8 cellular contexts compared by ENCODE assay signal in the genomic region with DNA sequence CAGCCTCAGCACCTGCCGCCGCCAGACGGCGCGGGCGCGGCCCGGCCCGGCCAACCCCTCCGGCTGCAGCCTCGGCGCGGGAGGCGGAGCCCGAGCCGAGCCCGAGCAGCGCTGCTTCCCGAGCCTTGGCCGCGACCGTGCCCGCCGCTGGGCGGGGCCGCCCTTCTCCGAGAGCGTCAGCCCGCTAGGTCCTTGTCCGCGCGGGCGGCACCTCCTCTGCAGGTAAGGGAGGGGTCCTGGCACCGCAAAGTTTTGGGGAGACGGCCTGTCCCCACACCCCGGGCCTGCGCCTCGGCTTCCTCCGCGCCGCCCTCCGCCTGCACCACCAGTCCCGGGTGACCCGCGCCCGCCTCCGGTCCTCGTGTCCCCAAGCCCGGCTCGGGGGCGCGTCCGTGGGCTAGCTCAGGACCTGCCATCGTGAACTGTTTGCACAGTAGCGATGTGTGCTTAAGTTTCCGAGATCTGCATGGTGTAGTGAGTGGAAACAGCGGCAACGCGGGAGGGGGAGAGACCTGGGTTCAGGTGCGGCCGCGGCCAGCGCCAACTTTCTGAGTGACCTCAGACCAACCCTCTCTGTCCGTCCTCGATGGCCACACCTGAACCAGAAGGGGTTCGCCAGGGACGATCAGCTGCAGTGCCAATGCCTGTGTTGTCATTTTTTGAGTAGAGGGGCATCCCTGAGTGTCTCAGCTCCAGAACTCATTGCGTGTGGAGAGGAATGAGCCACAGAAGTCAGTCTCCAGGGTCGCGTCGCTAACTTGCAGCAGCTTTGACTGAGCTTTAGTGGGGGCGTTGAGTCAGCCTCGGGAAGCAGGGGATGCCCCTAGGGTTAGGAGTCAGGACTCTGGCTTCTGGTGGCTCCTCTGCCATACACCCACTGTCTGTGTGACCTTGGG. TPM values are rescaled to one million over a fixed set of nuclear protein-coding genes. Genes with fewer than 3 reads are reported as not detected.
DNase-seq lines count a peak whose midpoint lies in the region; ATAC-seq lines count a peak whose summit lies in the region.

A gene with protein sequence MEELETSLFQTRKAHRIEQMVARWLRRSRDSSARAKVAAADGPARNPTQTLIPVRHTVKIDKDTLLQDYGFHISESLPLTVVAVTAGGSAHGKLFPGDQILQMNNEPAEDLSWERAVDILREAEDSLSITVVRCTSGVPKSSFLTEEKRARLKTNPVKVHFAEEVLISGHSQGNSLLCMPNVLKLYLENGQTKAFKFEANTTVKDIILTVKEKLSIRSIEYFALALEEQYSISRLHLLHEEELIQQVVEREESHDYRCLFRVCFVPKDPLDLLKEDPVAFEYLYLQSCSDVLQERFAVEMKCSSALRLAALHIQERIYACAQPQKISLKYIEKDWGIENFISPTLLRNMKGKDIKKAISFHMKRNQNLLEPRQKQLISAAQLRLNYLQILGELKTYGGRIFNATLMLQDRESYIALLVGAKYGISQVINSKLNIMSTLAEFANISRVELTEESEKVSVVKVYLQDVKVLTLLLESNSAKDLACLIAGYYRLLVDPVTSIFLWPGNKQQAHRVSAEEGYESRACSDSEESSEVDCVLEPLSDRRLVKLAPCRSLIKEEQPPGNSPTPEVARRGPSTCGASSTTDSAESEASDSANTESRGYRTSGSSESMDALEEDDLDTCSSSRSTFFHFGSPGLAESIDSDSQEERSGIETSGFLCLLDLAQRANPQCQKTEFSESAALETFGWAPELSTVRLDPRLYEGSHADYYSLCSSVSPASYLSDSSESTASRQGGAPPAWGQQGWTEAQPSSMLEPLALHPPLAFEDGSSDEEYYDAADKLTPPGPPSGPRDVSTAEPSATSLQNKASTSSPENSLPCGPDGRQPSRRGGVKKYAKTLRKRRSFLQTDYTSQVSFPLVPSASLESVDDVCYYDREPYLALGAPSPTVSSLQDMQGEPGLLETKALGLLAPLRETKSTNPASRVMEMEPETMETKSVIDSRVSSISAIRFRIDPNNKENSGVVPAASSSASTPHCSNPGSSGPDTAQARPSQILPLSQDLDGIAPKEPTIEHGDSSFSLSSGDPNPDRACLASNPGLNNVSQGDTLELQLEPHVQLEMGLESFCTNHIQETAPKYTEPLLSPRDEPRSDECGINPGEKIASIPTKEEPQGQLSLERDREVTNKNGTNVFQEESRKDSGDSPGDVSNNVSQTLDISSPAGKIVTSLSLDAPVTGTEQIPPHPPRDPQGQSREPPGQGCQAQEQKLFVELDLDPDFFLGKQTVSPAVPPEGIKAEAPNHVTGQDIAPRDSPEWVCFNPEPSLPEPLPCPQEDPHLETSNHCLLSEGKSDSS (N-terminal part only) (plus strand): TSS at position 82 of the 896 bp plus-strand sequence. CDS start 41,688 bp downstream, outside the sequence.

- peak within 1 kb of the TSS; percentile 83 for H3K9ac ChIP-seq in mesenchymal stem cell (ENCODE audit: low read length)

- peak; percentile 85 for DNase-seq in NCI-H82 (lab: John Stamatoyannopoulos, UW)
- no peak for DNase-seq in NCI-H82 treated with DMSO at 0.1 percent for 48 hours (lab: John Stamatoyannopoulos, UW; ENCODE audit: unreplicated experiment)
- peak; percentile 66 for DNase-seq in NCI-H2171 (lab: John Stamatoyannopoulos, UW)
- peak; percentile 29 to 39 for DNase-seq in activated CD4-positive, alpha-beta T cell treated with anti-CD3 and anti-CD28 coated beads, Interleukin-2, amount 50 U/mL, for 4 hours
- DNase-seq in effector CD4-positive, alpha-beta T cell: peak; percentile 23
- DNase-seq in mesenchymal stem cell: peak; percentile 29
- DNase-seq in stimulated activated CD8-positive, alpha-beta memory T cell treated with anti-CD3 and anti-CD28 coated beads, Interleukin-15, amount 100 ng/mL, for 24 hours (ENCODE audit: low read depth): peak; percentile 36

- H3K79me1 ChIP-seq in mesenchymal stem cell (replicated peaks; ENCODE audit: low read length, poor library complexity, severe bottlenecking): no peaks in the 10 kb centered on the region

- no peaks in the 10 kb centered on the region for H3K9me3 ChIP-seq in mesenchymal stem cell (ENCODE audit: control insufficient read depth, low read length)

- H2AK5ac ChIP-seq in mesenchymal stem cell (ENCODE audit: low read length, severe bottlenecking): no peak within 1 kb of the TSS

- H2BK15ac ChIP-seq in mesenchymal stem cell (ENCODE audit: low read depth, poor library complexity, severe bottlenecking): no peak within 1 kb of the TSS

- peak within 1 kb of the TSS; percentile 7 for H2AFZ ChIP-seq in mesenchymal stem cell (ENCODE audit: low read depth, low read length)

- H2BK5ac ChIP-seq in mesenchymal stem cell (ENCODE audit: low read depth, low read length, poor library complexity, severe bottlenecking): no peak within 1 kb of the TSS

- H2BK120ac ChIP-seq in mesenchymal stem cell (ENCODE audit: low read depth, low read length): no peak within 1 kb of the TSS

- peak within 1 kb of the TSS; percentile 63 to 90 for H3K4me3 ChIP-seq in mesenchymal stem cell (ENCODE audit: insufficient read depth in 1 of 2, low read depth in 1 of 2, low read length in 2 of 2)

- H3K4me1 ChIP-seq in mesenchymal stem cell (ENCODE audit: control insufficient read depth, insufficient read depth, low read depth, low read length): peaks cover 11% of the 10 kb centered on the region

- peak; percentile 70 for ATAC-seq in HG02870 (IDR thresholded peaks at IDR 0.05; ENCODE audit: unreplicated experiment)

- H3K4me2 ChIP-seq in mesenchymal stem cell (ENCODE audit: low read length, poor library complexity, severe bottlenecking): peak within 1 kb of the TSS; percentile 88

- H3K27me3 ChIP-seq in mesenchymal stem cell (ENCODE audit: control insufficient read depth in 1 of 2, insufficient read depth in 1 of 2, low read length in 2 of 2): peaks cover 47 to 83% of the 10 kb centered on the region in 2 experiments

- H3K14ac ChIP-seq in mesenchymal stem cell (ENCODE audit: low read length in 2 of 2): peak within 1 kb of the TSS in 1 of 2 experiments; percentile 29

- no peak within 1 kb of the TSS for H3K4ac ChIP-seq in mesenchymal stem cell (ENCODE audit: low read depth in 1 of 2, low read length in 2 of 2)

- H4K8ac ChIP-seq in mesenchymal stem cell (ENCODE audit: low read length): no peak within 1 kb of the TSS

- WGBS in mesenchymal stem cell: 7% methylated on average over 63 of the region's 73 CpGs

- no peak within 1 kb of the TSS for H3K23ac ChIP-seq in mesenchymal stem cell (ENCODE audit: low read length in 2 of 2)

- no peak within 1 kb of the TSS for H3K27ac ChIP-seq in mesenchymal stem cell (ENCODE audit: low read length, poor library complexity, severe bottlenecking)

- no peak within 1 kb of the TSS for H3K18ac ChIP-seq in mesenchymal stem cell (ENCODE audit: low read depth in 1 of 2, low read length in 2 of 2)

- H3K36me3 ChIP-seq in mesenchymal stem cell (ENCODE audit: control insufficient read depth in 1 of 2, insufficient read depth in 2 of 2, low read depth in 1 of 2, low read length in 2 of 2): no peaks in the 10 kb centered on the region

- no peak within 1 kb of the TSS for H2BK12ac ChIP-seq in mesenchymal stem cell (ENCODE audit: low read length in 2 of 2)

- no peak within 1 kb of the TSS for H4K91ac ChIP-seq in mesenchymal stem cell (ENCODE audit: low read length)

RNA-seq across cellular contexts. Expression of the gene that starts here (rescaled TPM):
- not detected for polyA plus RNA-seq in mesenchymal stem cell (2013, experiment 1 of 2)
- polyA plus RNA-seq in mesenchymal stem cell (2013, experiment 2 of 2): not detected
